ENCODE assay signal across 13 cellular contexts in the genomic region with DNA sequence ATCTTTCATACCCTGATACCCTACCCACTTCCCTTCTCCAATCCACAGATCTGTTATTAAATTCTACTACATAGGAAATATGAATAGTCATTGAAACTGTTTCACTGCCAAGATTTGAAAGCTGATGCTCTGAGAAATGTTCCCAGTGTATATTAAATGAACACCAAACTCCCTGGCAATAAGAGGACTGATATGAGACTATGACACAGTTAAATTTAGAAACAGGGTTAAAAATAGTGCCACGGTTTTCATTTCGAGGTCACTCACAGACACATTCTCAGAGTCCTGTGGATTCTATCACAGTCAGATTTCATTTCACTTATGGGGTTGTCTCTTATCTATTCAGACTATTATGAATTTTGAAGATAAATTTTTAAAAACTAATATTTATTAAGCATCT. TPM values are rescaled to one million over a fixed set of nuclear protein-coding genes. Genes with fewer than 3 reads are reported as not detected.
DNase-seq lines count a peak whose midpoint lies in the region; ATAC-seq lines count a peak whose summit lies in the region.
"Had no signal": no experiment of that assay in that cellular context is flagged by ENCODE, and none has a peak within 500 bp of the region (broad histone marks: within the 10 kb centered on the region; RNA-seq: fewer than 3 reads in every experiment).

No MANE protein-coding gene starts in this region.

- no peaks in the 10 kb centered on the region for H3K9me3 ChIP-seq in skeletal muscle tissue (ENCODE audit: control insufficient read depth in 3 of 3, low read length in 3 of 3)

- H3K36me3 Mint-ChIP-seq in activated T-cell treated with anti-CD3 and anti-CD28 coated beads, Interleukin-2, amount 50 U/mL, for 72 hours (ENCODE audit: insufficient read depth in 2 of 2) = peaks cover 0 to 2% of the 10 kb centered on the region in 2 donors
- H3K36me3 Mint-ChIP-seq: naive B cell had no signal

- DNase-seq in Ammon's horn (ENCODE audit: low spot score) = no peak
- no peak for DNase-seq in NCI-H128 (lab: John Stamatoyannopoulos, UW; ENCODE audit: unreplicated experiment)
- DNase-seq in activated T-cell treated with anti-CD3 and anti-CD28 coated beads, Interleukin-2, amount 50 U/mL, for 72 hours = no peak
- DNase-seq: DMS153; effector CD4-positive, alpha-beta T cell; naive B cell; NCI-H446; stimulated activated naive CD8-positive, alpha-beta T cell treated with anti-CD3 and anti-CD28 coated beads, Interleukin-15, Interleukin-2, amounts not matched to agents 100 U/mL and 50 U/mL, for 24 hours had no signal

- no peaks in the 10 kb centered on the region for H3K27me3 Mint-ChIP-seq in activated T-cell treated with anti-CD3 and anti-CD28 coated beads, Interleukin-2, amount 50 U/mL, for 72 hours (ENCODE audit: low read depth)
- H3K27me3 Mint-ChIP-seq: naive B cell had no signal

- no peak overlapping the region for H3K27ac Mint-ChIP-seq in activated T-cell treated with anti-CD3 and anti-CD28 coated beads, Interleukin-2, amount 50 U/mL, for 72 hours
- H3K27ac Mint-ChIP-seq: naive B cell had no signal

- no peaks in the 10 kb centered on the region for H3K4me1 Mint-ChIP-seq in activated T-cell treated with anti-CD3 and anti-CD28 coated beads, Interleukin-2, amount 50 U/mL, for 72 hours (ENCODE audit: low read depth)

- H3K4me1 ChIP-seq in skeletal muscle tissue (ENCODE audit: control insufficient read depth in 3 of 3, insufficient read depth in 3 of 3, low read length in 3 of 3) = peaks cover 5 to 9% (median 6%) of the 10 kb centered on the region in 3 donors

- peaks cover 0 to 2% of the 10 kb centered on the region in 2 donors for H3K9me3 Mint-ChIP-seq in activated T-cell treated with anti-CD3 and anti-CD28 coated beads, Interleukin-2, amount 50 U/mL, for 72 hours

- no peak overlapping the region for H3K4me3 Mint-ChIP-seq in activated T-cell treated with anti-CD3 and anti-CD28 coated beads, Interleukin-2, amount 50 U/mL, for 72 hours
- H3K4me3 Mint-ChIP-seq: naive B cell had no signal

- H3K36me3 ChIP-seq in skeletal muscle tissue (ENCODE audit: control insufficient read depth in 3 of 3, insufficient read depth in 3 of 3, low read length in 3 of 3) = no peaks in the 10 kb centered on the region

- ATAC-seq in GM19025 (IDR thresholded peaks at IDR 0.05; ENCODE audit: low read depth, unreplicated experiment) (peak; percentile 51), HG02623 (IDR thresholded peaks at IDR 0.05; ENCODE audit: unreplicated experiment) (peak; percentile 64), HG03460 (IDR thresholded peaks at IDR 0.05; ENCODE audit: unreplicated experiment) (peak; percentile 62)
- no peak for ATAC-seq in activated T-cell treated with anti-CD3 and anti-CD28 coated beads, Interleukin-2, amount 50 U/mL, for 72 hours (replicated peaks in 1 of 2)
- ATAC-seq: stimulated activated naive CD8-positive, alpha-beta T cell treated with anti-CD3 and anti-CD28 coated beads, Interleukin-15, Interleukin-2, amounts not matched to agents 100 U/mL and 50 U/mL, for 24 hours had no signal

- no peak overlapping the region for H3K4me3 ChIP-seq in skeletal muscle tissue (ENCODE audit: low read length in 3 of 3)
- H3K4me3 ChIP-seq: SK-N-MC had no signal

- H3K27ac ChIP-seq in skeletal muscle tissue (ENCODE audit: low read depth, low read length) = peak overlapping the region; percentile 84
- H3K27ac ChIP-seq: SK-N-MC had no signal

- no peaks in the 10 kb centered on the region for H3K27me3 ChIP-seq in skeletal muscle tissue (ENCODE audit: control insufficient read depth in 3 of 3, insufficient read depth in 3 of 3, low read length in 3 of 3)

- peak overlapping the region in 2 of 3 donors; percentile 30 to 52 for H3K9ac ChIP-seq in skeletal muscle tissue (ENCODE audit: low read depth in 1 of 3, low read length in 3 of 3)

RNA-seq across cellular contexts. Expression of a gene that starts 27.2 kb away (rescaled TPM):
- 26.1 TPM for total RNA-seq in skeletal muscle tissue
- 10 to 100 TPM; 13.8 to 18.7 TPM for total RNA-seq in activated T-cell treated with anti-CD3 and anti-CD28 coated beads, Interleukin-2, amount 50 U/mL, for 72 hours

Comparison
In these comparisons a context has a peak if more than half of its experiments do, and no peak if none do; other contexts are left out.
1. ATAC-seq: peak in GM19025 (single experiment), HG02623 (single experiment) and HG03460 (single experiment); none in activated T-cell treated with anti-CD3 and anti-CD28 coated beads, Interleukin-2, amount 50 U/mL, for 72 hours (0 of 2).